ENCODE assay signal across 9 cellular contexts in genomic region chr3:126287536-126288181, GRCh38.
DNase-seq lines count a peak whose midpoint lies in the region; ATAC-seq lines count a peak whose summit lies in the region.
"Had no signal": no experiment of that assay in that cellular context is flagged by ENCODE, and none has a peak within 500 bp of the region (broad histone marks: within the 10 kb centered on the region; RNA-seq: fewer than 3 reads in every experiment).

No MANE protein-coding gene starts in this region.

- H3K36me3 Mint-ChIP-seq in stimulated activated memory B cell treated with anti-CD40 and anti-IgM and Interleukin-4, amounts not matched to agents 10 μg/mL and 1 μg/mL and 100 μg/mL, for 72 hours, result no peaks in the 10 kb centered on the region
- H3K36me3 Mint-ChIP-seq in activated naive CD4-positive, alpha-beta T cell treated with anti-CD3 and anti-CD28 coated beads, Interleukin-2, amount 50 U/mL, for 72 hours, result peaks cover 0 to 6% of the 10 kb centered on the region in 2 donors
- H3K36me3 Mint-ChIP-seq in activated T-helper 2 cell treated with anti-CD3 and anti-CD28 coated beads, Interferon-gamma antibody, Interleukin-2, Interleukin-4, amounts not matched to agents 10 μg/mL and 5 μg/mL and 100 μg/mL, durations not matched to agents 14 hours and 24 hours and 36 hours (ENCODE audit: low read depth), result no peaks in the 10 kb centered on the region

- peak overlapping the region; percentile 72 for H3K27ac ChIP-seq in cingulate gyrus (ENCODE audit: low read depth, low read length)

- H3K4me3 Mint-ChIP-seq in stimulated activated memory B cell treated with anti-CD40 and anti-IgM and Interleukin-4, amounts not matched to agents 10 μg/mL and 1 μg/mL and 100 μg/mL, for 72 hours, result peak overlapping the region; percentile 7
- H3K4me3 Mint-ChIP-seq in activated T-helper 2 cell treated with anti-CD3 and anti-CD28 coated beads, Interferon-gamma antibody, Interleukin-2, Interleukin-4, amounts not matched to agents 10 μg/mL and 5 μg/mL and 100 μg/mL, durations not matched to agents 14 hours and 24 hours and 36 hours (ENCODE audit: low read depth), result no peak overlapping the region
- H3K4me3 Mint-ChIP-seq: stimulated activated naive CD8-positive, alpha-beta T cell treated with anti-CD3 and anti-CD28 coated beads, Interleukin-15, Interleukin-2, amounts not matched to agents 100 ng/mL and 50 ng/mL, for 24 hours had no signal

- intact Hi-C loops in activated T-helper 2 cell treated with anti-CD3 and anti-CD28 coated beads, Interferon-gamma antibody, Interleukin-2, Interleukin-4, amounts not matched to agents 10 μg/mL and 5 μg/mL and 100 μg/mL, durations not matched to agents 14 hours and 24 hours and 36 hours (cut with micrococcal nuclease), result no loop called here

- H3K4me1 Mint-ChIP-seq in stimulated activated memory B cell treated with anti-CD40 and anti-IgM and Interleukin-4, amounts not matched to agents 10 μg/mL and 1 μg/mL and 100 μg/mL, for 72 hours, result peaks cover 6% of the 10 kb centered on the region
- peaks cover 2% of the 10 kb centered on the region for H3K4me1 Mint-ChIP-seq in activated T-helper 2 cell treated with anti-CD3 and anti-CD28 coated beads, Interferon-gamma antibody, Interleukin-2, Interleukin-4, amounts not matched to agents 10 μg/mL and 5 μg/mL and 100 μg/mL, durations not matched to agents 14 hours and 24 hours and 36 hours (ENCODE audit: low read depth)

- no peak overlapping the region for H3K27ac Mint-ChIP-seq in stimulated activated memory B cell treated with anti-CD40 and anti-IgM and Interleukin-4, amounts not matched to agents 10 μg/mL and 1 μg/mL and 100 μg/mL, for 72 hours
- no peak overlapping the region for H3K27ac Mint-ChIP-seq in activated naive CD4-positive, alpha-beta T cell treated with anti-CD3 and anti-CD28 coated beads, Interleukin-2, amount 50 U/mL, for 72 hours
- no peak overlapping the region for H3K27ac Mint-ChIP-seq in activated T-helper 2 cell treated with anti-CD3 and anti-CD28 coated beads, Interferon-gamma antibody, Interleukin-2, Interleukin-4, amounts not matched to agents 10 μg/mL and 5 μg/mL and 100 μg/mL, durations not matched to agents 14 hours and 24 hours and 36 hours
- H3K27ac Mint-ChIP-seq: stimulated activated naive CD8-positive, alpha-beta T cell treated with anti-CD3 and anti-CD28 coated beads, Interleukin-15, Interleukin-2, amounts not matched to agents 100 ng/mL and 50 ng/mL, for 24 hours had no signal

- DNase-seq in AG08396 (ENCODE audit: low spot score) (peak; percentile 79), NCI-H128 (lab: John Stamatoyannopoulos, UW; ENCODE audit: unreplicated experiment) (peak; percentile 37), kidney tubule cell (ENCODE audit: low spot score) (peak; percentile 86), T-helper 9 cell (no peak)
- DNase-seq in activated naive CD4-positive, alpha-beta T cell treated with anti-CD3 and anti-CD28 coated beads, Interleukin-2, amount 50 U/mL, for 72 hours (ENCODE audit: low spot score in 2 of 2), result no peak
- no peak for DNase-seq in activated T-helper 2 cell treated with anti-CD3 and anti-CD28 coated beads, Interferon-gamma antibody, Interleukin-2, Interleukin-4, amounts not matched to agents 10 μg/mL and 5 μg/mL and 100 μg/mL, durations not matched to agents 14 hours and 24 hours and 36 hours (ENCODE audit: low spot score)

- ATAC-seq in stimulated activated memory B cell treated with anti-CD40 and anti-IgM and Interleukin-4, amounts not matched to agents 10 μg/mL and 1 μg/mL and 100 μg/mL, for 72 hours, result no peak
- no peak for ATAC-seq in activated naive CD4-positive, alpha-beta T cell treated with anti-CD3 and anti-CD28 coated beads, Interleukin-2, amount 50 U/mL, for 72 hours

- peaks cover 58% of the 10 kb centered on the region for H3K27me3 Mint-ChIP-seq in stimulated activated memory B cell treated with anti-CD40 and anti-IgM and Interleukin-4, amounts not matched to agents 10 μg/mL and 1 μg/mL and 100 μg/mL, for 72 hours
- H3K27me3 Mint-ChIP-seq in activated T-helper 2 cell treated with anti-CD3 and anti-CD28 coated beads, Interferon-gamma antibody, Interleukin-2, Interleukin-4, amounts not matched to agents 10 μg/mL and 5 μg/mL and 100 μg/mL, durations not matched to agents 14 hours and 24 hours and 36 hours (ENCODE audit: low read depth), result peaks cover 41% of the 10 kb centered on the region

- H3K9me3 Mint-ChIP-seq in stimulated activated memory B cell treated with anti-CD40 and anti-IgM and Interleukin-4, amounts not matched to agents 10 μg/mL and 1 μg/mL and 100 μg/mL, for 72 hours, result no peaks in the 10 kb centered on the region
- H3K9me3 Mint-ChIP-seq in activated naive CD4-positive, alpha-beta T cell treated with anti-CD3 and anti-CD28 coated beads, Interleukin-2, amount 50 U/mL, for 72 hours, result no peaks in the 10 kb centered on the region
- no peaks in the 10 kb centered on the region for H3K9me3 Mint-ChIP-seq in activated T-helper 2 cell treated with anti-CD3 and anti-CD28 coated beads, Interferon-gamma antibody, Interleukin-2, Interleukin-4, amounts not matched to agents 10 μg/mL and 5 μg/mL and 100 μg/mL, durations not matched to agents 14 hours and 24 hours and 36 hours
- H3K9me3 Mint-ChIP-seq: stimulated activated naive CD8-positive, alpha-beta T cell treated with anti-CD3 and anti-CD28 coated beads, Interleukin-15, Interleukin-2, amounts not matched to agents 100 ng/mL and 50 ng/mL, for 24 hours had no signal

Comparison
In these comparisons a context has a peak if more than half of its experiments do, and no peak if none do; other contexts are left out.
1. DNase-seq: peak in AG08396 (single experiment), NCI-H128 (single experiment) and kidney tubule cell (single experiment); none in activated naive CD4-positive, alpha-beta T cell treated with anti-CD3 and anti-CD28 coated beads, Interleukin-2, amount 50 U/mL, for 72 hours (0 of 2), T-helper 9 cell (single experiment) and activated T-helper 2 cell treated with anti-CD3 and anti-CD28 coated beads, Interferon-gamma antibody, Interleukin-2, Interleukin-4, amounts not matched to agents 10 μg/mL and 5 μg/mL and 100 μg/mL, durations not matched to agents 14 hours and 24 hours and 36 hours (single experiment).